Comparison of ENCODE assay signal across 11 cellular contexts in genomic region chr12:3704512-3705348, GRCh38. TPM values are rescaled to one million over a fixed set of nuclear protein-coding genes. Genes with fewer than 3 reads are reported as not detected.
DNase-seq lines count a peak whose midpoint lies in the region; ATAC-seq and TF ChIP-seq lines count a peak whose summit lies in the region.
"Had no signal": no experiment of that assay in that cellular context is flagged by ENCODE, and none has a peak within 500 bp of the region (broad histone marks: within the 10 kb centered on the region; RNA-seq: fewer than 3 reads in every experiment).

No MANE protein-coding gene starts in this region.

- no peak overlapping the region for H3K4me3 Mint-ChIP-seq in activated CD4-positive, alpha-beta T cell treated with anti-CD3 and anti-CD28 coated beads, Interleukin-2, amount 10 ng/mL, durations not matched to agents 7 days and 5 days
- H3K4me3 Mint-ChIP-seq in WTC11, result no peak overlapping the region
- H3K4me3 Mint-ChIP-seq in stimulated activated memory B cell treated with anti-CD40 and anti-IgM and Interleukin-4, amounts not matched to agents 10 μg/mL and 1 μg/mL and 100 μg/mL, for 72 hours, result no peak overlapping the region
- H3K4me3 Mint-ChIP-seq: activated T-cell treated with anti-CD3 and anti-CD28 coated beads, Interleukin-2, amount 50 U/mL, for 72 hours; memory B cell had no signal

- TF ChIP-seq POLR2A in thyroid gland (IDR thresholded peaks at IDR 0.05), result no peak

- 22 to 31% methylated on average over 4 of the region's 4 CpGs for WGBS in lung, 2 donors
- 19 to 24% methylated on average over 4 of the region's 4 CpGs for WGBS in thyroid gland, 2 donors

- intact Hi-C loops in thyroid gland (cut with DNase I) (no loop called here), posterior cingulate gyrus (cut with DNase I) (no loop called here)

- peak overlapping the region; percentile 44 for H3K27ac Mint-ChIP-seq in activated CD4-positive, alpha-beta T cell treated with anti-CD3 and anti-CD28 coated beads, Interleukin-2, amount 10 ng/mL, durations not matched to agents 7 days and 5 days
- no peak overlapping the region for H3K27ac Mint-ChIP-seq in WTC11
- H3K27ac Mint-ChIP-seq in stimulated activated memory B cell treated with anti-CD40 and anti-IgM and Interleukin-4, amounts not matched to agents 10 μg/mL and 1 μg/mL and 100 μg/mL, for 72 hours, result no peak overlapping the region
- H3K27ac Mint-ChIP-seq: activated T-cell treated with anti-CD3 and anti-CD28 coated beads, Interleukin-2, amount 50 U/mL, for 72 hours; memory B cell had no signal

- no peak for TF ChIP-seq CTCF in lung (IDR thresholded peaks at IDR 0.05; ENCODE audit: control extremely low read depth, extremely low read depth)
- TF ChIP-seq CTCF in thyroid gland (IDR thresholded peaks at IDR 0.05), result no peak
- TF ChIP-seq CTCF in WTC11 (IDR thresholded peaks at IDR 0.05), result no peak

- H3K4me3 ChIP-seq in lung (no peak overlapping the region), thyroid gland (replicated peaks in 1 of 3) (no peak overlapping the region)

- H3K4me1 Mint-ChIP-seq in activated CD4-positive, alpha-beta T cell treated with anti-CD3 and anti-CD28 coated beads, Interleukin-2, amount 10 ng/mL, durations not matched to agents 7 days and 5 days, result peaks cover 8% of the 10 kb centered on the region
- peaks cover 7% of the 10 kb centered on the region; the same call in 1 of the 2 replicates for H3K4me1 Mint-ChIP-seq in WTC11
- H3K4me1 Mint-ChIP-seq in stimulated activated memory B cell treated with anti-CD40 and anti-IgM and Interleukin-4, amounts not matched to agents 10 μg/mL and 1 μg/mL and 100 μg/mL, for 72 hours, result peaks cover 13% of the 10 kb centered on the region

- peaks cover 35% of the 10 kb centered on the region for H3K36me3 Mint-ChIP-seq in activated CD4-positive, alpha-beta T cell treated with anti-CD3 and anti-CD28 coated beads, Interleukin-2, amount 10 ng/mL, durations not matched to agents 7 days and 5 days (ENCODE audit: low read depth)
- peaks cover 14% of the 10 kb centered on the region for H3K36me3 Mint-ChIP-seq in WTC11
- H3K36me3 Mint-ChIP-seq in stimulated activated memory B cell treated with anti-CD40 and anti-IgM and Interleukin-4, amounts not matched to agents 10 μg/mL and 1 μg/mL and 100 μg/mL, for 72 hours, result peaks cover 59% of the 10 kb centered on the region

- H3K27me3 ChIP-seq in lung (ENCODE audit: control insufficient read depth, insufficient read depth) (no peaks in the 10 kb centered on the region), thyroid gland (no peaks in the 10 kb centered on the region)

- H3K27ac ChIP-seq in lung (ENCODE audit: low read depth in 1 of 2, low read length in 1 of 2) (peak overlapping the region; percentile 53 to 57), thyroid gland (peak overlapping the region; percentile 11 to 57 (median 44))

- H3K36me3 ChIP-seq in lung (ENCODE audit: control insufficient read depth in 2 of 2, insufficient read depth in 2 of 2, low read length in 2 of 2) (no peaks in the 10 kb centered on the region), thyroid gland (no peaks in the 10 kb centered on the region)

- DNase-seq in activated CD4-positive, alpha-beta T cell treated with anti-CD3 and anti-CD28 coated beads, Interleukin-2, amount 10 ng/mL, durations not matched to agents 7 days and 5 days, result no peak
- DNase-seq in activated CD4-positive, alpha-beta T cell treated with anti-CD3 and anti-CD28 coated beads for 48 hours, result no peak
- DNase-seq in cerebellar cortex (ENCODE audit: low spot score), result peak; percentile 7
- DNase-seq in lung (ENCODE audit: low spot score), result no peak
- no peak for DNase-seq in thyroid gland
- no peak for DNase-seq in WTC11 (ENCODE audit: low spot score)
- no peak for DNase-seq in posterior cingulate gyrus
- DNase-seq: activated T-cell treated with anti-CD3 and anti-CD28 coated beads, Interleukin-2, amount 50 U/mL, for 72 hours; NCI-H187 treated with DMSO at 0.1 percent for 48 hours had no signal

- POLR2A ChIA-PET in activated CD4-positive, alpha-beta T cell treated with anti-CD3 and anti-CD28 coated beads, Interleukin-2, amount 10 ng/mL, durations not matched to agents 7 days and 5 days (lab: Charles Lee), result no interaction called here
- POLR2A ChIA-PET in WTC11 (lab: Charles Lee), result no interaction called here

- H3K9me3 Mint-ChIP-seq in activated CD4-positive, alpha-beta T cell treated with anti-CD3 and anti-CD28 coated beads, Interleukin-2, amount 10 ng/mL, durations not matched to agents 7 days and 5 days, result peaks cover 9% of the 10 kb centered on the region
- H3K9me3 Mint-ChIP-seq in WTC11, result peaks cover 16% of the 10 kb centered on the region
- H3K9me3 Mint-ChIP-seq in stimulated activated memory B cell treated with anti-CD40 and anti-IgM and Interleukin-4, amounts not matched to agents 10 μg/mL and 1 μg/mL and 100 μg/mL, for 72 hours, result peaks cover 3% of the 10 kb centered on the region
- H3K9me3 Mint-ChIP-seq: activated T-cell treated with anti-CD3 and anti-CD28 coated beads, Interleukin-2, amount 50 U/mL, for 72 hours; memory B cell had no signal

- H3K9me3 ChIP-seq in lung (ENCODE audit: control insufficient read depth in 2 of 2, insufficient read depth in 1 of 2, low read length in 1 of 2) (no peaks in the 10 kb centered on the region), thyroid gland (no peaks in the 10 kb centered on the region)

- CTCF ChIA-PET in activated CD4-positive, alpha-beta T cell treated with anti-CD3 and anti-CD28 coated beads, Interleukin-2, amount 10 ng/mL, durations not matched to agents 7 days and 5 days (lab: Charles Lee), result interaction anchor here (0.6 to 1.5 kb wide), 5 partner anchors 9 to 372 kb away, joined by 3 to 4 read pairs (median 3); no protein-coding TSS in a partner anchor
- CTCF ChIA-PET in WTC11 (lab: Charles Lee), result interaction anchor here (0.5 to 0.8 kb wide), 2 partner anchors 59 to 404 kb away, joined by 3 read pairs; no protein-coding TSS in a partner anchor

- H3K27me3 Mint-ChIP-seq in activated CD4-positive, alpha-beta T cell treated with anti-CD3 and anti-CD28 coated beads, Interleukin-2, amount 10 ng/mL, durations not matched to agents 7 days and 5 days, result no peaks in the 10 kb centered on the region
- no peaks in the 10 kb centered on the region for H3K27me3 Mint-ChIP-seq in WTC11 (ENCODE audit: low read depth)
- H3K27me3 Mint-ChIP-seq in stimulated activated memory B cell treated with anti-CD40 and anti-IgM and Interleukin-4, amounts not matched to agents 10 μg/mL and 1 μg/mL and 100 μg/mL, for 72 hours, result no peaks in the 10 kb centered on the region
- H3K27me3 Mint-ChIP-seq: memory B cell had no signal

- H3K4me1 ChIP-seq in lung (ENCODE audit: control insufficient read depth in 2 of 2, insufficient read depth in 2 of 2, low read length in 2 of 2) (no peaks in the 10 kb centered on the region), thyroid gland (peaks cover 0 to 3% of the 10 kb centered on the region in 2 donors)

- ATAC-seq in lung (ENCODE audit: insufficient read depth, low FRiP score) (no peak), WTC11 (no peak)
- ATAC-seq in stimulated activated memory B cell treated with anti-CD40 and anti-IgM and Interleukin-4, amounts not matched to agents 10 μg/mL and 1 μg/mL and 100 μg/mL, for 72 hours, result no peak
- ATAC-seq: activated T-cell treated with anti-CD3 and anti-CD28 coated beads, Interleukin-2, amount 50 U/mL, for 72 hours had no signal

TF ChIP-seq in WTC11, 78 proteins besides CTCF, POLR2A, EP300 and RAD21 (continues in another document):
- TF ChIP-seq, protein P1, sequence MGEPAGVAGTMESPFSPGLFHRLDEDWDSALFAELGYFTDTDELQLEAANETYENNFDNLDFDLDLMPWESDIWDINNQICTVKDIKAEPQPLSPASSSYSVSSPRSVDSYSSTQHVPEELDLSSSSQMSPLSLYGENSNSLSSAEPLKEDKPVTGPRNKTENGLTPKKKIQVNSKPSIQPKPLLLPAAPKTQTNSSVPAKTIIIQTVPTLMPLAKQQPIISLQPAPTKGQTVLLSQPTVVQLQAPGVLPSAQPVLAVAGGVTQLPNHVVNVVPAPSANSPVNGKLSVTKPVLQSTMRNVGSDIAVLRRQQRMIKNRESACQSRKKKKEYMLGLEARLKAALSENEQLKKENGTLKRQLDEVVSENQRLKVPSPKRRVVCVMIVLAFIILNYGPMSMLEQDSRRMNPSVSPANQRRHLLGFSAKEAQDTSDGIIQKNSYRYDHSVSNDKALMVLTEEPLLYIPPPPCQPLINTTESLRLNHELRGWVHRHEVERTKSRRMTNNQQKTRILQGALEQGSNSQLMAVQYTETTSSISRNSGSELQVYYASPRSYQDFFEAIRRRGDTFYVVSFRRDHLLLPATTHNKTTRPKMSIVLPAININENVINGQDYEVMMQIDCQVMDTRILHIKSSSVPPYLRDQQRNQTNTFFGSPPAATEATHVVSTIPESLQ (CRISPR knock-in tag; IDR thresholded peaks at IDR 0.05), result no peak
- TF ChIP-seq ZBTB21 (CRISPR knock-in tag; IDR thresholded peaks at IDR 0.05; ENCODE audit: borderline replicate concordance) (no peak), ZNF263 (CRISPR knock-in tag; IDR thresholded peaks at IDR 0.05; ENCODE audit: low read depth) (no peak), SOX15 (CRISPR knock-in tag; IDR thresholded peaks at IDR 0.05) (no peak), TP53 (CRISPR knock-in tag; IDR thresholded peaks at IDR 0.05) (no peak), E2F1 (CRISPR knock-in tag; IDR thresholded peaks at IDR 0.05) (no peak)
- TF ChIP-seq, protein P2, sequence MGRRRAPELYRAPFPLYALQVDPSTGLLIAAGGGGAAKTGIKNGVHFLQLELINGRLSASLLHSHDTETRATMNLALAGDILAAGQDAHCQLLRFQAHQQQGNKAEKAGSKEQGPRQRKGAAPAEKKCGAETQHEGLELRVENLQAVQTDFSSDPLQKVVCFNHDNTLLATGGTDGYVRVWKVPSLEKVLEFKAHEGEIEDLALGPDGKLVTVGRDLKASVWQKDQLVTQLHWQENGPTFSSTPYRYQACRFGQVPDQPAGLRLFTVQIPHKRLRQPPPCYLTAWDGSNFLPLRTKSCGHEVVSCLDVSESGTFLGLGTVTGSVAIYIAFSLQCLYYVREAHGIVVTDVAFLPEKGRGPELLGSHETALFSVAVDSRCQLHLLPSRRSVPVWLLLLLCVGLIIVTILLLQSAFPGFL (CRISPR knock-in tag; IDR thresholded peaks at IDR 0.05; ENCODE audit: borderline replicate concordance), result no peak

RNA-seq across cellular contexts. Expression of gene CRACR2A, which starts 48.2 kb away (rescaled TPM):
- 10 to 100 TPM; 33.3 to 39.5 TPM for total RNA-seq in activated CD4-positive, alpha-beta T cell treated with anti-CD3 and anti-CD28 coated beads, Interleukin-2, amount 10 ng/mL, durations not matched to agents 7 days and 5 days
- total RNA-seq in lung (10 to 100 TPM in 1 of 2 donors, 1 to 10 TPM in 1; 6.8 to 10.2 TPM), thyroid gland (1 to 10 TPM; 1.2 to 7.9 (median 2.2) TPM), WTC11 (2021) (2.4 to 2.6 TPM (median 2.5 TPM) in 3 replicates)
- 1 to 10 TPM; 1.4 to 4.1 TPM for polyA plus RNA-seq in lung
